26 cellular contexts compared by ENCODE assay signal in the genomic region with DNA sequence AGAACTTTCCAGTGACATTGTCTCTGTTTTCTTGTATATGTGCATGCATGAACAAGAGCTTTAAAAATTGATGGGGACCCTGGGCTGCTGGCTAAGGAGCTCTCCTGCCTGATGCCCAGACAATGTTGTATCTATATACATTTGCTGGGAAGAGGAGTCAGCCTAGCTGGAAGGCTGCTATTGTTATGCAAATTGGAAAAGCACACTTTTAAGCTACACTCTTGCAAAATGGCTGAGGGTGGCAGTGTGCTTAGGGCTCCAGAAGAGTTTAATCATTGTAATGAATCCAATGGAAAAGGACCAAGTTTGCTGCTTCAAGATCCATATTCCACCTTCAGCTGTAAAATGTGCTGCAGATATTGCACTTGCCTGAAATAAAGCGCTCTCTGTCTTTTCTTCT.
DNase-seq lines count a peak whose midpoint lies in the region; ATAC-seq and TF ChIP-seq lines count a peak whose summit lies in the region.
"Had no signal": no experiment of that assay in that cellular context is flagged by ENCODE, and none has a peak within 500 bp of the region (broad histone marks: within the 10 kb centered on the region; RNA-seq: fewer than 3 reads in every experiment).

No MANE protein-coding gene starts in this region.

- H3K36me3 Mint-ChIP-seq in nephron (ENCODE audit: low read depth), result peaks cover 5% of the 10 kb centered on the region

- 94 to 100% methylated on average over 1 of the region's 1 CpG for WGBS in ectodermal cell, 2 experiments

- DNase-seq in NCI-H1105 treated with DMSO at 0.1 percent for 48 hours (lab: John Stamatoyannopoulos, UW) (peak; percentile 21), NCI-H1105 (lab: John Stamatoyannopoulos, UW) (no peak), glomerular visceral epithelial cell (ENCODE audit: extremely low spot score) (no peak), GM20000 (ENCODE audit: low spot score) (no peak)
- DNase-seq: 8988T; activated B cell treated with CpG ODN at 0.5 μM for 24 hours; activated CD4-positive, alpha-beta T cell treated with anti-CD3 and anti-CD28 coated beads, Interleukin-2, amount 50 U/mL, for 4 hours; activated naive CD4-positive, alpha-beta T cell treated with anti-CD3 and anti-CD28 coated beads, Interleukin-2, amount 50 U/mL, for 16 hours; aorta; BE2C; glutamatergic neuron; left colon; NCI-H2171; NCI-H774; nucleus accumbens; psoas muscle; SHP77; stimulated activated CD8-positive, alpha-beta memory T cell treated with anti-CD3 and anti-CD28 coated beads, Interleukin-4, amount 100 ng/mL, for 48 hours; T1000; transverse colon had no signal

- H3K4me1 ChIP-seq in HUES48 (ENCODE audit: control insufficient read depth, insufficient read depth, low read length) (peaks cover 45% of the 10 kb centered on the region), ectodermal cell (ENCODE audit: control insufficient read depth, insufficient read depth, low read length) (peaks cover 24% of the 10 kb centered on the region)
- H3K4me1 ChIP-seq: BE2C, psoas muscle had no signal

- no peak for ATAC-seq in GM21825 (IDR thresholded peaks at IDR 0.05; ENCODE audit: unreplicated experiment)
- ATAC-seq: GM12878, left colon, psoas muscle had no signal

- H3K36me3 ChIP-seq in HUES48 (ENCODE audit: control insufficient read depth, insufficient read depth, low read length) (no peaks in the 10 kb centered on the region), ectodermal cell (ENCODE audit: control insufficient read depth, insufficient read depth, low read length) (no peaks in the 10 kb centered on the region)
- H3K36me3 ChIP-seq: BE2C, transverse colon had no signal

- no peak overlapping the region for H3K4me3 Mint-ChIP-seq in nephron
- H3K4me3 Mint-ChIP-seq: activated B cell treated with CpG ODN at 0.5 μM for 24 hours; activated T-helper 1 cell treated with anti-CD3 and anti-CD28 coated beads, Interleukin-12 subunit alpha, Interleukin-12 subunit beta, Interleukin-2, Interleukin-4 antibody, amounts not matched to agents 30 ng/mL and 10 ng/mL and 1 ng/mL, durations not matched to agents 14 hours and 24 hours and 36 hours had no signal

- peaks cover 3% of the 10 kb centered on the region for H3K9me3 Mint-ChIP-seq in nephron

- H3K4me1 Mint-ChIP-seq in nephron, result peaks cover 16% of the 10 kb centered on the region

- TF ChIP-seq CTCF in nephron (IDR thresholded peaks at IDR 0.05; ENCODE audit: unreplicated experiment in 3 of 3) (no peak), GM20000 (IDR thresholded peaks at IDR 0.05; ENCODE audit: extremely low read depth, missing control alignments) (no peak)

- H3K27me3 Mint-ChIP-seq in nephron (ENCODE audit: low read depth), result peaks cover 8% of the 10 kb centered on the region
- H3K27me3 Mint-ChIP-seq: activated B cell treated with CpG ODN at 0.5 μM for 24 hours had no signal

- H3K27ac Mint-ChIP-seq in nephron, result peak overlapping the region in 2 of 3 experiments; percentile 59 to 68
- H3K27ac Mint-ChIP-seq: activated B cell treated with CpG ODN at 0.5 μM for 24 hours; activated T-helper 1 cell treated with anti-CD3 and anti-CD28 coated beads, Interleukin-12 subunit alpha, Interleukin-12 subunit beta, Interleukin-2, Interleukin-4 antibody, amounts not matched to agents 30 ng/mL and 10 ng/mL and 1 ng/mL, durations not matched to agents 14 hours and 24 hours and 36 hours had no signal

- H3K27ac ChIP-seq in HUES48 (ENCODE audit: low read depth, low read length), result peak overlapping the region; percentile 82
- peak overlapping the region; percentile 22 for H3K27ac ChIP-seq in ectodermal cell (ENCODE audit: insufficient read depth, low read depth, low read length, poor library complexity, severe bottlenecking)
- H3K27ac ChIP-seq: psoas muscle, transverse colon had no signal

- H3K9ac ChIP-seq in HUES48 (ENCODE audit: low read depth, low read length), result peak overlapping the region; percentile 46

- H3K27me3 ChIP-seq in HUES48 (ENCODE audit: control insufficient read depth, insufficient read depth, low read length) (no peaks in the 10 kb centered on the region), ectodermal cell (ENCODE audit: control insufficient read depth, insufficient read depth, low read length, poor library complexity, severe bottlenecking) (no peaks in the 10 kb centered on the region)
- H3K27me3 ChIP-seq: BE2C, transverse colon had no signal

- H3K4me3 ChIP-seq in HUES48 (ENCODE audit: low read depth, low read length) (peak overlapping the region; percentile 21), ectodermal cell (ENCODE audit: insufficient read depth, low read depth, low read length) (no peak overlapping the region)
- H3K4me3 ChIP-seq: GM12878, psoas muscle, transverse colon had no signal

- no peaks in the 10 kb centered on the region for H3K9me3 ChIP-seq in HUES48 (ENCODE audit: control insufficient read depth, insufficient read depth, low read length)
- no peaks in the 10 kb centered on the region for H3K9me3 ChIP-seq in ectodermal cell (ENCODE audit: control insufficient read depth, low read length)
- H3K9me3 ChIP-seq: BE2C, psoas muscle, transverse colon had no signal
